15 cellular contexts compared by ENCODE assay signal in genomic region chr11:12485328-12485727, GRCh38.
DNase-seq lines count a peak whose midpoint lies in the region; ATAC-seq, FAIRE-seq and TF ChIP-seq lines count a peak whose summit lies in the region.
"Had no signal": no experiment of that assay in that cellular context is flagged by ENCODE, and none has a peak within 500 bp of the region (broad histone marks: within the 10 kb centered on the region; RNA-seq: fewer than 3 reads in every experiment).

No MANE protein-coding gene starts in this region.

- H4K20me1 ChIP-seq in OCI-LY7 (ENCODE audit: insufficient read depth, low read length) (no peaks in the 10 kb centered on the region), osteoblast (ENCODE audit: insufficient read depth, low read length) (peaks cover 5% of the 10 kb centered on the region)

- intact Hi-C loops in OCI-LY7 (cut with micrococcal nuclease; ENCODE audit: unreplicated experiment) = no loop called here

- H3K9me2 ChIP-seq in OCI-LY7 (ENCODE audit: insufficient read depth, low read length) = no peaks in the 10 kb centered on the region

- H3K4me2 ChIP-seq in OCI-LY7 (ENCODE audit: low read length) = no peak overlapping the region
- no peak overlapping the region for H3K4me2 ChIP-seq in osteoblast (ENCODE audit: insufficient read depth, low read length)

- H2AFZ ChIP-seq in OCI-LY7 (ENCODE audit: low read length) = no peak overlapping the region
- H2AFZ ChIP-seq in osteoblast (ENCODE audit: low read length) = no peak overlapping the region

- H3K27ac ChIP-seq in OCI-LY7 (ENCODE audit: low read depth, low read length, poor library complexity, severe bottlenecking) (no peak overlapping the region), osteoblast (ENCODE audit: low read depth, low read length) (no peak overlapping the region)
- H3K27ac ChIP-seq: gastrocnemius medialis, Peyer's patch, prostate gland had no signal

- TF ChIP-seq CTCF in D721Med (IDR thresholded peaks at IDR 0.05; ENCODE audit: insufficient read depth, missing control alignments) = peak; percentile 11
- peak; percentile 46 for TF ChIP-seq CTCF in OCI-LY7 (conservative IDR thresholded peaks at IDR 0.05; ENCODE audit: low read length)
- TF ChIP-seq CTCF in epithelial cell of esophagus (IDR thresholded peaks at IDR 0.05; ENCODE audit: insufficient read depth, low read depth, low read length, missing control alignments) = peak; percentile 45
- peak; percentile 65 for TF ChIP-seq CTCF in osteoblast (IDR thresholded peaks at IDR 0.05; ENCODE audit: extremely low read depth, low read depth, low read length)

- DNase-seq in D721Med (ENCODE audit: insufficient read length, low spot score) (no peak), OCI-LY7 (ENCODE audit: low spot score) (no peak), epithelial cell of esophagus (ENCODE audit: low read depth) (no peak), osteoblast (ENCODE audit: insufficient read length, low spot score, missing footprints) (no peak), NCI-H2227 (lab: John Stamatoyannopoulos, UW; ENCODE audit: unreplicated experiment) (no peak)
- no peak for DNase-seq in stimulated activated CD4-positive, alpha-beta T cell treated with anti-CD3 and anti-CD28 coated beads, Interleukin-12 subunit alpha, Interleukin-12 subunit beta, amount 100 ng/mL, for 4 hours
- no peak for DNase-seq in stimulated activated naive CD4-positive, alpha-beta T cell (lab: John Stamatoyannopoulos, UW)
- DNase-seq: anterior cingulate cortex, gastrocnemius medialis, KBM-7, NCI-H2171 treated with DMSO at 0.1 percent for 48 hours, Peyer's patch had no signal

- H3K36me3 ChIP-seq in OCI-LY7 (ENCODE audit: insufficient read depth, low read length) (no peaks in the 10 kb centered on the region), osteoblast (ENCODE audit: insufficient read depth, low read length) (peaks cover 23% of the 10 kb centered on the region)
- H3K36me3 ChIP-seq: gastrocnemius medialis, prostate gland had no signal

- no peak for FAIRE-seq in D721Med (lab: Jason Lieb, UNC)

- no peaks in the 10 kb centered on the region for H3K4me1 ChIP-seq in OCI-LY7 (ENCODE audit: insufficient read depth, low read length, poor library complexity, severe bottlenecking)
- peaks cover 6% of the 10 kb centered on the region for H3K4me1 ChIP-seq in osteoblast (ENCODE audit: insufficient read depth, low read length)
- H3K4me1 ChIP-seq: Peyer's patch, prostate gland had no signal

- H3K4me3 ChIP-seq in OCI-LY7 (ENCODE audit: low read depth, low read length, poor library complexity, severe bottlenecking) (no peak overlapping the region), epithelial cell of esophagus (ENCODE audit: low read length) (no peak overlapping the region), osteoblast (ENCODE audit: insufficient read depth, low read length) (no peak overlapping the region)
- H3K4me3 ChIP-seq: gastrocnemius medialis, lung, Peyer's patch, prostate gland had no signal

- no peaks in the 10 kb centered on the region for H3K27me3 ChIP-seq in osteoblast (ENCODE audit: insufficient read depth, low read length)
- H3K27me3 ChIP-seq: gastrocnemius medialis, Peyer's patch had no signal

- no peak for ATAC-seq in GM21529 (IDR thresholded peaks at IDR 0.05; ENCODE audit: unreplicated experiment)
- ATAC-seq: gastrocnemius medialis had no signal

- POLR2A ChIA-PET in OCI-LY7 (lab: Charles Lee) = no interaction called here

- H3K9me3 ChIP-seq in OCI-LY7 (ENCODE audit: low read length) (0 out of 2 replicates have a peak, but pooled peaks cover 5% of the 10 kb centered on the region), osteoblast (ENCODE audit: low read depth, low read length) (no peaks in the 10 kb centered on the region)
- H3K9me3 ChIP-seq: gastrocnemius medialis, Peyer's patch, prostate gland had no signal

- BruUV-seq in OCI-LY7 (replicated peaks; lab: Mats Ljungman, UMichigan) = no TSS peak

- CTCF ChIA-PET in OCI-LY7 (lab: Charles Lee; ENCODE audit: unreplicated experiment) = no interaction called here

- H3K79me2 ChIP-seq in OCI-LY7 (ENCODE audit: insufficient read depth, low read depth, low read length) (no peaks in the 10 kb centered on the region), osteoblast (ENCODE audit: insufficient read depth, low read length) (peaks cover 3% of the 10 kb centered on the region)

Comparison
In these comparisons a context has a peak if more than half of its experiments do, and no peak if none do; other contexts are left out.
1. CTCF ChIP-seq: peak in every context shown above with its lines; median percentile 65 in osteoblast; 46 in OCI-LY7; 45 in epithelial cell of esophagus; 11 in D721Med.